In genomic region chr7:23530355-23530754, GRCh38 we compare ENCODE assay signal across 8 cellular contexts. TPM values are rescaled to one million over a fixed set of nuclear protein-coding genes. Genes with fewer than 3 reads are reported as not detected.
DNase-seq lines count a peak whose midpoint lies in the region; ATAC-seq and TF ChIP-seq lines count a peak whose summit lies in the region.

No MANE protein-coding gene starts in this region.

- DNase-seq in stimulated activated naive CD4-positive, alpha-beta T cell (lab: John Stamatoyannopoulos, UW), result peak in 5 of 6 experiments; percentile 19 to 60 (median 54)
- DNase-seq in stimulated activated naive CD4-positive, alpha-beta T cell treated with Interleukin-2 at 50 U/mL for 16 hours (lab: John Stamatoyannopoulos, UW), result no peak
- DNase-seq in PC-3 (peak; percentile 51), brain microvascular endothelial cell (peak; percentile 22), left colon (no peak), superior temporal gyrus (ENCODE audit: extremely low spot score) (peak; percentile 45)

- no peaks in the 10 kb centered on the region for H3K9me2 ChIP-seq in PC-3 (replicated peaks; ENCODE audit: low read length)

- H4K20me1 ChIP-seq in PC-3 (ENCODE audit: low read length), result peaks cover 61% of the 10 kb centered on the region

- H3K9me3 ChIP-seq in PC-3 (ENCODE audit: low read length), result no peaks in the 10 kb centered on the region

- peaks cover 65% of the 10 kb centered on the region for H3K79me2 ChIP-seq in PC-3 (ENCODE audit: low read length)

- CTCF ChIA-PET in PC-3 (lab: Charles Lee), result no interaction called here

- H3K36me3 ChIP-seq in PC-3 (ENCODE audit: low read depth, low read length) (no peaks in the 10 kb centered on the region), brain microvascular endothelial cell (replicated peaks) (no peaks in the 10 kb centered on the region)

- POLR2A ChIA-PET in PC-3 (lab: Charles Lee; ENCODE audit: unreplicated experiment), result no interaction called here

- H3K4me1 ChIP-seq in PC-3 (ENCODE audit: insufficient read depth, low read length), result peaks cover 18% of the 10 kb centered on the region

- no peak overlapping the region for H3K27ac ChIP-seq in PC-3 (ENCODE audit: low read length)
- peak overlapping the region; percentile 98 for H3K27ac ChIP-seq in brain microvascular endothelial cell

- in situ Hi-C loops in brain microvascular endothelial cell (cut with HindIII; ENCODE audit: low pct_ligation_motif_present, low sequenced_read_pairs), result loop anchor here (25.0 kb wide), 1 partner anchor 182 kb away; the partner anchor contains the start of gene STK31

- peak; percentile 25 for ATAC-seq in HG03460 (IDR thresholded peaks at IDR 0.05; ENCODE audit: unreplicated experiment)
- ATAC-seq in PC-3, result peak; percentile 11; the same call in 1 of the 2 replicates
- ATAC-seq in left colon, result peak; percentile 22
- no peak for ATAC-seq in HG02870 (IDR thresholded peaks at IDR 0.05; ENCODE audit: unreplicated experiment)

- H3K4me3 ChIP-seq in PC-3 (ENCODE audit: low read length), result peak overlapping the region; percentile 99
- H3K4me3 ChIP-seq in brain microvascular endothelial cell (ENCODE audit: low read depth, low read length), result peak overlapping the region; percentile 99

- BruUV-seq in PC-3 (replicated peaks; lab: Mats Ljungman, UMichigan), result no TSS peak

- TF ChIP-seq CTCF in PC-3 (conservative IDR thresholded peaks at IDR 0.05; ENCODE audit: low read depth, low read length), result no peak
- peak; percentile 18 for TF ChIP-seq CTCF in brain microvascular endothelial cell (IDR thresholded peaks at IDR 0.05; ENCODE audit: low read depth, low read length, missing control alignments)

- intact Hi-C loops in PC-3 (cut with micrococcal nuclease), result loop anchor here (2.0 to 5.0 kb wide), 2 partner anchors 60 to 98 kb away; partner anchors contain the start of gene IGF2BP3
- intact Hi-C loops in left colon (cut with DNase I, micrococcal nuclease), result no loop called here

- peak overlapping the region; percentile 99 for H3K9ac ChIP-seq in PC-3 (ENCODE audit: low read length)

- no peak overlapping the region for H2AFZ ChIP-seq in PC-3 (ENCODE audit: low read length)

- H3F3A ChIP-seq in PC-3 (ENCODE audit: low read length, unreplicated experiment), result no peaks in the 10 kb centered on the region

- H3K4me2 ChIP-seq in PC-3 (ENCODE audit: low read length), result peak overlapping the region; percentile 88

- H3K27me3 ChIP-seq in PC-3 (ENCODE audit: low read length), result no peaks in the 10 kb centered on the region
- H3K27me3 ChIP-seq in brain microvascular endothelial cell (replicated peaks), result no peaks in the 10 kb centered on the region

RNA-seq across cellular contexts. Expression of gene TRA2A, which starts 1.4 kb away (rescaled TPM):
- total RNA-seq in PC-3 (2014; rRNA removed) (27.6 and 28.3 TPM in 2 replicates), left colon (10 to 100 TPM; 60.6 to 63.9 TPM)

Comparison
In these comparisons a context has a peak if more than half of its experiments do, and no peak if none do; other contexts are left out.
1. DNase-seq: peak in stimulated activated naive CD4-positive, alpha-beta T cell (5 of 6), PC-3 (single experiment), brain microvascular endothelial cell (single experiment) and superior temporal gyrus (single experiment); none in stimulated activated naive CD4-positive, alpha-beta T cell treated with Interleukin-2 at 50 U/mL for 16 hours (single experiment) and left colon (0 of 2).